In genomic region chr19:11881151-11881800, GRCh38 we compare ENCODE assay signal across 8 cellular contexts. TPM values are rescaled to one million over a fixed set of nuclear protein-coding genes. Genes with fewer than 3 reads are reported as not detected.
A peak's percentile ranks its signal among the peaks of the same experiment; 100 is the strongest.
DNase-seq lines count a peak whose midpoint lies in the region; ATAC-seq and TF ChIP-seq lines count a peak whose summit lies in the region.

No MANE protein-coding gene starts in this region.

- no peaks in the 10 kb centered on the region for H3K9me3 ChIP-seq in CD8-positive, alpha-beta T cell (ENCODE audit: low read length)
- no peaks in the 10 kb centered on the region for H3K9me3 ChIP-seq in Panc1 (ENCODE audit: control insufficient read depth, insufficient read depth, low read depth, low read length)

- H3K27me3 ChIP-seq in CD8-positive, alpha-beta T cell (ENCODE audit: insufficient read depth, low read length) = no peaks in the 10 kb centered on the region
- H3K27me3 ChIP-seq in Panc1 (ENCODE audit: control insufficient read depth, insufficient read depth, low read length) = no peaks in the 10 kb centered on the region

- no peak overlapping the region for H3K27ac Mint-ChIP-seq in CD8-positive, alpha-beta T cell
- peak overlapping the region; percentile 20 for H3K27ac Mint-ChIP-seq in type B pancreatic cell

- peaks cover 2% of the 10 kb centered on the region for H3K4me1 Mint-ChIP-seq in CD8-positive, alpha-beta T cell (ENCODE audit: low read depth)
- H3K4me1 Mint-ChIP-seq in type B pancreatic cell (ENCODE audit: unreplicated experiment) = peaks cover 19% of the 10 kb centered on the region

- in situ Hi-C loops in Panc1 (cut with HindIII; ENCODE audit: low pct_unique_long_range_greater_than_20kb, low sequenced_read_pairs) = no loop called here

- BruUV-seq in Panc1 (replicated peaks; lab: Mats Ljungman, UMichigan) = no TSS peak

- no peak overlapping the region for H3K4me3 Mint-ChIP-seq in CD8-positive, alpha-beta T cell
- no peak overlapping the region for H3K4me3 Mint-ChIP-seq in type B pancreatic cell

- peak; percentile 33 to 76 (median 55) for DNase-seq in CD8-positive, alpha-beta T cell
- DNase-seq in HuH-7.5 (ENCODE audit: low spot score) = peak; percentile 51
- peak; percentile 39 for DNase-seq in Panc1 (ENCODE audit: low read depth, low spot score)
- DNase-seq in activated T-helper 1 cell treated with Interleukin-2 at 50 U/mL for 16 hours (ENCODE audit: low read depth) = peak; percentile 22
- DNase-seq in fibroblast of pulmonary artery (ENCODE audit: low read depth) = peak; percentile 73
- DNase-seq in nucleus accumbens (lab: John Stamatoyannopoulos, UW) = peak in 38 of 56 donors; percentile 0 to 64 (median 12)
- peak; percentile 74 for DNase-seq in type B pancreatic cell (ENCODE audit: extremely low spot score, unreplicated experiment)

- H3K9me3 Mint-ChIP-seq in CD8-positive, alpha-beta T cell = peaks cover under 1% of the 10 kb centered on the region
- H3K9me3 Mint-ChIP-seq in type B pancreatic cell = peaks cover 1% of the 10 kb centered on the region

- TF ChIP-seq CTCF in CD8-positive, alpha-beta T cell (IDR thresholded peaks at IDR 0.05) = peak; percentile 53
- TF ChIP-seq CTCF in Panc1 (IDR thresholded peaks at IDR 0.05) = peak; percentile 65
- peak; percentile 83 for TF ChIP-seq CTCF in fibroblast of pulmonary artery (IDR thresholded peaks at IDR 0.05; ENCODE audit: low read length, missing control alignments)
- TF ChIP-seq CTCF in type B pancreatic cell (conservative IDR thresholded peaks at IDR 0.05) = peak; percentile 87

- intact Hi-C loops in CD8-positive, alpha-beta T cell (cut with DNase I, micrococcal nuclease) = loop anchor here (1.0 to 10.0 kb wide), 10 partner anchors 41 to 464 kb away; partner anchors contain the start of genes ZNF491 (in 2 of the 2) and ZNF20 (in 1 of the 2)
- intact Hi-C loops in Panc1 (cut with micrococcal nuclease; ENCODE audit: unreplicated experiment) = no loop called here

- no peaks in the 10 kb centered on the region for H3K36me3 ChIP-seq in CD8-positive, alpha-beta T cell (ENCODE audit: insufficient read depth, low read length)
- no peaks in the 10 kb centered on the region for H3K36me3 ChIP-seq in Panc1 (ENCODE audit: control insufficient read depth, insufficient read depth, low read length)

- CTCF ChIA-PET in CD8-positive, alpha-beta T cell (lab: Charles Lee) = interaction anchor here (1.0 to 8.3 kb wide), 10 partner anchors 11 to 381 kb away, joined by 3 to 71 read pairs (median 6); partner anchors contain the start of genes ZNF20, ZNF491 and ZNF700
- CTCF ChIA-PET in Panc1 (lab: Charles Lee) = interaction anchor here (0.6 kb wide), 1 partner anchor 69 kb away, joined by 3 read pairs; no protein-coding TSS in a partner anchor

- no peaks in the 10 kb centered on the region for H3K27me3 Mint-ChIP-seq in CD8-positive, alpha-beta T cell (ENCODE audit: low read depth)
- peaks cover 9% of the 10 kb centered on the region for H3K27me3 Mint-ChIP-seq in type B pancreatic cell

- H3K36me3 Mint-ChIP-seq in CD8-positive, alpha-beta T cell = no peaks in the 10 kb centered on the region
- no peaks in the 10 kb centered on the region for H3K36me3 Mint-ChIP-seq in type B pancreatic cell

- peak; percentile 62 for ATAC-seq in CD8-positive, alpha-beta T cell
- ATAC-seq in Panc1 (peak; percentile 86), HG02763 (IDR thresholded peaks at IDR 0.05; ENCODE audit: unreplicated experiment) (no peak)

- POLR2A ChIA-PET in CD8-positive, alpha-beta T cell (lab: Charles Lee) = no interaction called here
- POLR2A ChIA-PET in Panc1 (lab: Charles Lee) = no interaction called here

- H3K4me1 ChIP-seq in CD8-positive, alpha-beta T cell (ENCODE audit: insufficient read depth, low read length) = peaks cover 3% of the 10 kb centered on the region
- H3K4me1 ChIP-seq in Panc1 (ENCODE audit: control insufficient read depth, insufficient read depth, low read length) = no peaks in the 10 kb centered on the region

- peak overlapping the region; percentile 33 for H3K4me3 ChIP-seq in CD8-positive, alpha-beta T cell (ENCODE audit: low read depth, low read length)
- H3K4me3 ChIP-seq in Panc1 (ENCODE audit: low read depth in 2 of 2, low read length in 2 of 2) = no peak overlapping the region
- H3K4me3 ChIP-seq in fibroblast of pulmonary artery (replicated peaks; ENCODE audit: low read depth, low read length) = no peak overlapping the region

- no peak overlapping the region for H3K27ac ChIP-seq in CD8-positive, alpha-beta T cell (ENCODE audit: low read depth, low read length)
- H3K27ac ChIP-seq in Panc1 (ENCODE audit: low read length) = no peak overlapping the region

RNA-seq across cellular contexts. Expression of gene ZNF69, which starts 6.3 kb away (rescaled TPM):
- 1 to 10 TPM; 1.7 to 2.0 TPM for total RNA-seq in CD8-positive, alpha-beta T cell
- total RNA-seq in Panc1 (2021; ENCODE audit: unreplicated experiment) (9.5 TPM), type B pancreatic cell (ENCODE audit: low replicate concordance) (18.6 and 20.1 TPM in 2 replicates)
- polyA plus RNA-seq in Panc1 (2012; ENCODE audit: insufficient read length) = 2.6 TPM

RNA-seq across cellular contexts. Expression of gene ZNF439, which starts 32.8 kb away (rescaled TPM):
- 1 to 10 TPM; 6.2 to 7.9 TPM for total RNA-seq in CD8-positive, alpha-beta T cell
- 6.3 TPM for total RNA-seq in Panc1 (2021; ENCODE audit: unreplicated experiment)
- polyA plus RNA-seq in Panc1 (2012; ENCODE audit: insufficient read length) = 2.4 TPM
- 2.1 and 2.5 TPM in 2 replicates for total RNA-seq in type B pancreatic cell (ENCODE audit: low replicate concordance)

RNA-seq across cellular contexts. Expression of gene ZNF700, which starts 43.6 kb away (rescaled TPM):
- 10 to 100 TPM; 10.8 to 10.9 TPM for total RNA-seq in CD8-positive, alpha-beta T cell
- total RNA-seq in Panc1 (2021; ENCODE audit: unreplicated experiment) = 10.4 TPM
- 2.7 TPM for polyA plus RNA-seq in Panc1 (2012; ENCODE audit: insufficient read length)
- 14.1 and 16.1 TPM in 2 replicates for total RNA-seq in type B pancreatic cell (ENCODE audit: low replicate concordance)

Comparison
In these comparisons a context has a peak if more than half of its experiments do, and no peak if none do; other contexts are left out.
1. DNase-seq: peak in every context shown above with its lines; median percentile 74 in type B pancreatic cell; 73 in fibroblast of pulmonary artery; 55 in CD8-positive, alpha-beta T cell; 51 in HuH-7.5; 39 in Panc1; 22 in activated T-helper 1 cell treated with Interleukin-2 at 50 U/mL for 16 hours; 12 in nucleus accumbens.